ENCODE assay signal across 1 cellular context in genomic region chr17:29929544-29930398, GRCh38.
TF ChIP-seq lines count a peak whose summit lies in the region.

Gene SSH2, minus strand, starts transcription at chr17:29930228. Its CDS starts 228 bp downstream, at chr17:29930000.

TF ChIP-seq in HepG2, 621 proteins besides CTCF, POLR2A, EP300 and RAD21 (continued from another document and continues in another):
- no peak for TF ChIP-seq ZXDC (CRISPR knock-in tag; IDR thresholded peaks at IDR 0.05)
- peak; percentile 83; the same call in 1 of the 2 replicates for TF ChIP-seq SIN3A (IDR thresholded peaks at IDR 0.05; ENCODE audit: borderline replicate concordance, low read depth, low read length)
- TF ChIP-seq ZNF33B (CRISPR knock-in tag; IDR thresholded peaks at IDR 0.05) = peak; percentile 42; the same call in 1 of the 2 replicates
- TF ChIP-seq GMEB1 (CRISPR knock-in tag; IDR thresholded peaks at IDR 0.05; ENCODE audit: borderline replicate concordance) = peak; percentile 33; the same call in 1 of the 2 replicates
- peak; percentile 86 for TF ChIP-seq TFDP2 (CRISPR knock-in tag; IDR thresholded peaks at IDR 0.05)
- TF ChIP-seq ZSCAN21 (CRISPR knock-in tag; IDR thresholded peaks at IDR 0.05; ENCODE audit: borderline replicate concordance) = peak; percentile 47; the same call in 1 of the 2 replicates
- no peak for TF ChIP-seq SRSF9 (IDR thresholded peaks at IDR 0.05; ENCODE audit: borderline replicate concordance, insufficient read depth, low read depth, low read length, poor library complexity, severe bottlenecking)
- TF ChIP-seq FOXK1 (CRISPR knock-in tag; IDR thresholded peaks at IDR 0.05; ENCODE audit: borderline replicate concordance, low read depth) = no peak; the same call in 1 of the 2 replicates
- TF ChIP-seq POLR2G (IDR thresholded peaks at IDR 0.05; ENCODE audit: low read depth, low read length) = peak; percentile 57
- TF ChIP-seq ZBTB46 (CRISPR knock-in tag; IDR thresholded peaks at IDR 0.05; ENCODE audit: borderline replicate concordance) = no peak
- TF ChIP-seq ZNF207 (IDR thresholded peaks at IDR 0.05; ENCODE audit: borderline replicate concordance) = no peak
- TF ChIP-seq GPN1 (CRISPR knock-in tag; IDR thresholded peaks at IDR 0.05; ENCODE audit: borderline replicate concordance) = no peak
- TF ChIP-seq NFIC (IDR thresholded peaks at IDR 0.05; ENCODE audit: low read length) = no peak
- no peak for TF ChIP-seq ZNF580 (CRISPR knock-in tag; IDR thresholded peaks at IDR 0.05; ENCODE audit: borderline replicate concordance, low read depth)
- TF ChIP-seq ZNF10 (CRISPR knock-in tag; IDR thresholded peaks at IDR 0.05; ENCODE audit: borderline replicate concordance, low read depth) = no peak
- TF ChIP-seq ZFX (CRISPR knock-in tag; IDR thresholded peaks at IDR 0.05; ENCODE audit: low read depth) = peak; percentile 67
- TF ChIP-seq KDM3A (CRISPR knock-in tag; IDR thresholded peaks at IDR 0.05; ENCODE audit: low read depth) = no peak
- TF ChIP-seq ZFAT (CRISPR knock-in tag; conservative IDR thresholded peaks at IDR 0.05) = no peak
- no peak for TF ChIP-seq CSRNP2 (CRISPR knock-in tag; conservative IDR thresholded peaks at IDR 0.05; ENCODE audit: low read depth)
- TF ChIP-seq HNRNPH1 (optimal IDR thresholded peaks at IDR 0.05; ENCODE audit: low read depth, low read length) = no peak
- no peak; the same call in 1 of the 2 replicates for TF ChIP-seq ZNF709 (CRISPR knock-in tag; IDR thresholded peaks at IDR 0.05)
- TF ChIP-seq FOXC1 (CRISPR knock-in tag; IDR thresholded peaks at IDR 0.05; ENCODE audit: borderline replicate concordance) = no peak
- no peak for TF ChIP-seq ZNF850 (CRISPR knock-in tag; conservative IDR thresholded peaks at IDR 0.05)
- no peak; the same call in 1 of the 2 replicates for TF ChIP-seq UBTF (CRISPR knock-in tag; IDR thresholded peaks at IDR 0.05)
- TF ChIP-seq GATA4 (IDR thresholded peaks at IDR 0.05; ENCODE audit: borderline replicate concordance, low read depth) = no peak
- no peak for TF ChIP-seq REST (IDR thresholded peaks at IDR 0.05; ENCODE audit: borderline replicate concordance in 1 of 2, low read depth in 1 of 2, low read length in 2 of 2)
- no peak for TF ChIP-seq ELK4 (CRISPR knock-in tag; IDR thresholded peaks at IDR 0.05; ENCODE audit: borderline replicate concordance)
- TF ChIP-seq ZSCAN22 (CRISPR knock-in tag; IDR thresholded peaks at IDR 0.05) = no peak
- no peak for TF ChIP-seq ZNF101 (CRISPR knock-in tag; IDR thresholded peaks at IDR 0.05; ENCODE audit: borderline replicate concordance, low read depth)
- no peak for TF ChIP-seq YEATS4 (CRISPR knock-in tag; IDR thresholded peaks at IDR 0.05; ENCODE audit: borderline replicate concordance)
- no peak for TF ChIP-seq NR2F6 (IDR thresholded peaks at IDR 0.05)
- no peak; the same call in 1 of the 2 replicates for TF ChIP-seq NR2F6 (CRISPR knock-in tag; IDR thresholded peaks at IDR 0.05)
- TF ChIP-seq MXI1 (IDR thresholded peaks at IDR 0.05; ENCODE audit: borderline replicate concordance, low read depth, low read length) = peak; percentile 68; the same call in 1 of the 3 replicates
- TF ChIP-seq ZNF496 (CRISPR knock-in tag; IDR thresholded peaks at IDR 0.05; ENCODE audit: insufficient replicate concordance) = no peak
- TF ChIP-seq GTF3A (CRISPR knock-in tag; conservative IDR thresholded peaks at IDR 0.05) = no peak
- TF ChIP-seq CREBL2 (CRISPR knock-in tag; IDR thresholded peaks at IDR 0.05; ENCODE audit: borderline replicate concordance) = 0 out of 2 replicates have a peak, but pooled peaks have one; percentile 21
- TF ChIP-seq ZBTB10 (CRISPR knock-in tag; IDR thresholded peaks at IDR 0.05; ENCODE audit: borderline replicate concordance) = no peak
